ENCODE assay signal across 13 cellular contexts in the genomic region with DNA sequence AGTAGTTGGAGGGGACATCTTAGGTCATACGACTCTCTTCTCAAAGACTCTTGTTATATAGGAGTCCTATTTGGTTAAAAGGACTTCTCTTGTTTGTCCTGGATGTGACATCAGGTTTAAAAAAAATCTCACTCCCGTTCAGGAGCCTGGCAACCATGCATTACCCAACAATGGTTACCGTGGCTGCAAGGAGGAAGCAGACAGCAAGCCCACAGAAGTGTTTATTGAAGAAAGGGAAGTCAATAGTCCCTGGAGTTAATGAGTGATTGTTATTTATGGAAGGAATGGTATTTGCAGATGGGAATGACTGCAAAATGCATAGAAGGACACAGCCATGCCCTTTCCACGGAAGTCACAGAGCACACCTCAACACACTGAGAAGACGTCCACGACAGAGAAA.
DNase-seq lines count a peak whose midpoint lies in the region; ATAC-seq, FAIRE-seq and TF ChIP-seq lines count a peak whose summit lies in the region.
"Had no signal": no experiment of that assay in that cellular context is flagged by ENCODE, and none has a peak within 500 bp of the region (broad histone marks: within the 10 kb centered on the region; RNA-seq: fewer than 3 reads in every experiment).

No MANE protein-coding gene starts in this region.

- no peak for TF ChIP-seq EP300 in GM12878 (IDR thresholded peaks at IDR 0.05; ENCODE audit: borderline replicate concordance in 1 of 2, control insufficient read depth in 1 of 2, low read depth in 2 of 2, low read length in 2 of 2)

- no peak overlapping the region for H3K27ac ChIP-seq in GM12878 (ENCODE audit: control insufficient read depth, insufficient read depth)
- no peak overlapping the region for H3K27ac ChIP-seq in lung (ENCODE audit: low read depth in 1 of 2, low read length in 1 of 2)
- H3K27ac ChIP-seq: adrenal gland, SJCRH30, thoracic aorta had no signal

- no peak for TF ChIP-seq POLR2A in GM12878 (IDR thresholded peaks at IDR 0.05; ENCODE audit: low read depth, low read length)

- POLR2A ChIA-PET in GM12878 (lab: Charles Lee): interaction anchor here (0.6 to 2.0 kb wide), 6 partner anchors 8 to 472 kb away, joined by 3 to 6 read pairs (median 3); no protein-coding TSS in a partner anchor

- no peak for FAIRE-seq in GM12878 (lab: Jason Lieb, UNC)
- no peak for FAIRE-seq in D721Med (lab: Jason Lieb, UNC)

- RAD21 ChIA-PET in GM12878 (lab: Charles Lee; ENCODE audit: unreplicated experiment): interaction anchor here (0.8 to 1.4 kb wide), 3 partner anchors 10 to 18 kb away, joined by 3 to 5 read pairs (median 4); no protein-coding TSS in a partner anchor

- H3K9me3 ChIP-seq in GM12878 (replicated peaks; ENCODE audit: control insufficient read depth, insufficient read depth, low read length): no peaks in the 10 kb centered on the region; the same call in 1 of the 3 replicates
- H3K9me3 ChIP-seq in lung (ENCODE audit: control insufficient read depth in 2 of 2, insufficient read depth in 1 of 2, low read length in 1 of 2): no peaks in the 10 kb centered on the region
- H3K9me3 ChIP-seq in HAP-1: 0 out of 2 replicates have a peak, but pooled peaks cover 2% of the 10 kb centered on the region
- H3K9me3 ChIP-seq: adrenal gland, SJCRH30 had no signal

- TF ChIP-seq RAD21 in GM12878 (IDR thresholded peaks at IDR 0.05; ENCODE audit: insufficient read depth, low read depth, low read length): no peak

- H3K36me3 ChIP-seq in GM12878 (ENCODE audit: control insufficient read depth in 2 of 2, insufficient read depth in 2 of 2, low read length in 1 of 2): no peaks in the 10 kb centered on the region
- H3K36me3 ChIP-seq in lung (ENCODE audit: control insufficient read depth in 2 of 2, insufficient read depth in 2 of 2, low read length in 2 of 2): no peaks in the 10 kb centered on the region
- no peaks in the 10 kb centered on the region for H3K36me3 ChIP-seq in HAP-1 (replicated peaks)
- H3K36me3 ChIP-seq: adrenal gland, SJCRH30, thoracic aorta had no signal

- in situ Hi-C loops in GM12878 (cut with MboI): no loop called here
- in situ Hi-C loops in HAP-1 (cut with MboI; ENCODE audit: low sequenced_read_pairs): no loop called here

- H3K9ac ChIP-seq in GM12878 (ENCODE audit: control insufficient read depth, insufficient read depth, low read length): no peak overlapping the region

- TF ChIP-seq CTCF in GM12878 (IDR thresholded peaks at IDR 0.05 in 2 of 3, conservative IDR thresholded peaks at IDR 0.05 in 1 of 3; ENCODE audit: control insufficient read depth in 2 of 3, extremely low read depth in 1 of 3, insufficient read depth in 1 of 3, low read depth in 3 of 3, low read length in 3 of 3) (no peak), lung (IDR thresholded peaks at IDR 0.05; ENCODE audit: control extremely low read depth, extremely low read depth) (no peak), D721Med (IDR thresholded peaks at IDR 0.05; ENCODE audit: insufficient read depth, missing control alignments) (no peak)

- H3K4me1 ChIP-seq in GM12878 (ENCODE audit: control insufficient read depth, insufficient read depth, low read length) (peaks cover 30% of the 10 kb centered on the region), lung (ENCODE audit: control insufficient read depth in 2 of 2, insufficient read depth in 2 of 2, low read length in 2 of 2) (peaks cover 0 to 3% of the 10 kb centered on the region in 2 donors), HAP-1 (peaks cover 5% of the 10 kb centered on the region)
- H3K4me1 ChIP-seq: adrenal gland, SJCRH30 had no signal

- DNase-seq in Ammon's horn (ENCODE audit: low spot score): peak; percentile 42
- peak; percentile 71 to 85 for DNase-seq in Kasumi-1 (lab: John Stamatoyannopoulos, UW)
- no peak for DNase-seq in GM12878 (ENCODE audit: low read depth, low spot score)
- peak; percentile 49 for DNase-seq in lung (ENCODE audit: low spot score)
- no peak for DNase-seq in NCI-H526 (lab: John Stamatoyannopoulos, UW)
- DNase-seq in D721Med (ENCODE audit: insufficient read length, low spot score): no peak
- no peak for DNase-seq in HAP-1 (ENCODE audit: low spot score in 2 of 2)
- DNase-seq: effector CD4-positive, alpha-beta T cell; NCI-H2081 treated with DMSO at 0.1 percent for 48 hours; SJCRH30 had no signal

- no peak overlapping the region for H2AFZ ChIP-seq in GM12878 (ENCODE audit: control insufficient read depth, low read depth, low read length)

- no peak overlapping the region for H3K4me3 ChIP-seq in GM12878
- H3K4me3 ChIP-seq in lung: no peak overlapping the region
- no peak overlapping the region for H3K4me3 ChIP-seq in HAP-1
- H3K4me3 ChIP-seq: adrenal gland, SJCRH30, thoracic aorta had no signal

- SMC1A ChIA-PET in GM12878 (lab: Charles Lee; ENCODE audit: uncharacterized antibody, unreplicated experiment): interaction anchor here (1.0 to 2.2 kb wide), 6 partner anchors 8 to 55 kb away, joined by 4 to 7 read pairs (median 6); no protein-coding TSS in a partner anchor

- H4K20me1 ChIP-seq in GM12878 (ENCODE audit: control insufficient read depth, insufficient read depth): no peaks in the 10 kb centered on the region

- CTCF ChIA-PET in GM12878 (lab: Yijun Ruan, JAX): interaction anchor here (0.7 to 15.5 kb wide), 4 partner anchors 14 to 241 kb away, joined by 3 to 348 read pairs (median 4); no protein-coding TSS in a partner anchor

- WGBS in GM12878 (ENCODE audit: insufficient coverage, insufficient replicate concordance, low lambda C conversion rate, missing lambda C conversion rate): 60% methylated on average over 6 of the region's 6 CpGs
- WGBS in lung, 2 donors: 26 to 30% methylated on average over 6 of the region's 6 CpGs

- intact Hi-C loops in GM12878 (cut with micrococcal nuclease; ENCODE audit: unreplicated experiment): no loop called here

- H3K4me2 ChIP-seq in GM12878 (ENCODE audit: control insufficient read depth, insufficient read depth): no peak overlapping the region

- H3K27me3 ChIP-seq in GM12878 (replicated peaks in 1 of 2; ENCODE audit: control insufficient read depth in 2 of 2, insufficient read depth in 2 of 2, low read length in 1 of 2) (no peaks in the 10 kb centered on the region), lung (ENCODE audit: control insufficient read depth, insufficient read depth) (no peaks in the 10 kb centered on the region), HAP-1 (ENCODE audit: low read depth) (no peaks in the 10 kb centered on the region)
- H3K27me3 ChIP-seq: adrenal gland, SJCRH30 had no signal

- H3K79me2 ChIP-seq in GM12878 (ENCODE audit: control insufficient read depth, insufficient read depth, low read length): peaks cover 2% of the 10 kb centered on the region; the same call in 1 of the 2 replicates

- ATAC-seq in GM12878: 0 out of 3 replicates have a peak, but pooled peaks have one; percentile 4
- peak; percentile 6 for ATAC-seq in lung (ENCODE audit: insufficient read depth, low FRiP score)
- ATAC-seq in HG02884 (IDR thresholded peaks at IDR 0.05; ENCODE audit: unreplicated experiment): no peak

- BruUV-seq in GM12878 (replicated peaks; lab: Mats Ljungman, UMichigan): no TSS peak

TF ChIP-seq in GM12878, 131 proteins besides CTCF, POLR2A, EP300 and RAD21:
- TF ChIP-seq SMC3 (IDR thresholded peaks at IDR 0.05; ENCODE audit: borderline replicate concordance, low read length) (no peak), SPI1 (IDR thresholded peaks at IDR 0.05; ENCODE audit: borderline replicate concordance, insufficient read depth, low read depth, low read length) (peak; percentile 27; the same call in 1 of the 2 replicates), GATAD2B (conservative IDR thresholded peaks at IDR 0.05; ENCODE audit: low read depth) (no peak), ZNF384 (IDR thresholded peaks at IDR 0.05; ENCODE audit: borderline replicate concordance, low read depth, low read length) (peak; percentile 26; the same call in 1 of the 2 replicates)

Comparison
In these comparisons a context has a peak if more than half of its experiments do, and no peak if none do; other contexts are left out.
1. DNase-seq: peak in Ammon's horn (single experiment), Kasumi-1 (2 of 2) and lung (single experiment); none in GM12878 (single experiment), NCI-H526 (0 of 2), D721Med (single experiment) and HAP-1 (0 of 2).